Comparison of ENCODE assay signal across 1 cellular context in the genomic region with DNA sequence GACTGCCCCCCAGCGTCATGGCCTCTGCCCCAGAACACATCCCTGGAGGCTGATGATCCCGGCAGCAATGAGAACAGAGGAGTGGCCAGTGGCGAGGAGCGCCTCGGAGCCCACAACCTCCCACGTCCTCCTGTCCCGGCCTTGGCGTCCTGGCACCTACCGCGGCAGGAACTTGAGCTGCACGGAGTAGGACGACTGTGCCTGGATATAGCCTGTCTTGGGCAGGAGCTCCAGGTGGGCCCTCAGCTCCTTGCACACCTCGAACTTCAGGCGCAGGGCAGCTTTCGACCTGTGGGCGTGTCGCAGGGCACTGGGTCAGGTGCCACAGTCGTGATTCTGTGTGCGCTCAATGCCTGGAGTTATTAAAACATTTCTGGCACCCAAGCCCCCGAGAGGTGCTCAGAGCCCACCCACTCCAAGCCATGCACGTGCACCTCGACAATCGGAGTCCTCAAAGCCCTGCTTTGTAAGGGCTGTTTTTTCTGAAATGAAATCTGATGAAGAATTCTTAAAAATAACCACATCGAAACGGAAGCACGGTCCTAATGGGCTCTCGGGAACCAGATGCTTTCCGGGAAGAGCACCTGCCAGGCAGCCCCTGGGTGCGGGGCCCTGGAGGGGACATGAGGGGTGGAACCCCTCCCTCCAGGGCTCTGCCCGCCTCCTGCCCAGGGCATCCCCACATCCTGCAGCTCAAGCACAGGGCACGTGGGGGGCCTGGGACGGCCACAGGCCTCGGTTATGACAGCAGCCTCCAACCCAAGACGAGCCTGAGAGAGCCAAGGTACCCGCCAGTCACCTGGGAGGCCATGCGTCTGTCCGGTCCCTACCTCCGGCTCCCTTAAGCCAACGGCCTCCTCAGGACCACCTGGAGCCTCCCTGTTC.
TF ChIP-seq lines count a peak whose summit lies in the region.

No MANE protein-coding gene starts in this region.

TF ChIP-seq in H1, 55 proteins besides CTCF, POLR2A, EP300 and RAD21:
- TF ChIP-seq TAF1 (IDR thresholded peaks at IDR 0.05; ENCODE audit: low read depth, low read length) (no peak), RFX5 (IDR thresholded peaks at IDR 0.05; ENCODE audit: borderline replicate concordance, low read depth, low read length) (no peak), CTBP2 (IDR thresholded peaks at IDR 0.05; ENCODE audit: borderline replicate concordance, insufficient read depth, insufficient read length, low read length) (no peak), SP4 (IDR thresholded peaks at IDR 0.05; ENCODE audit: low read length) (no peak), NANOG (IDR thresholded peaks at IDR 0.05; ENCODE audit: insufficient read depth, low read depth, low read length, poor library complexity, severe bottlenecking) (no peak), CHD1 (IDR thresholded peaks at IDR 0.05; ENCODE audit: low read depth, low read length) (no peak), KDM4A (IDR thresholded peaks at IDR 0.05; ENCODE audit: low read depth, low read length, severe bottlenecking) (no peak), SP2 (IDR thresholded peaks at IDR 0.05; ENCODE audit: low read length) (no peak), TCF12 (IDR thresholded peaks at IDR 0.05; ENCODE audit: low read depth, low read length) (no peak), FOSL1 (IDR thresholded peaks at IDR 0.05; ENCODE audit: insufficient read depth, low read depth, low read length) (no peak), TAF7 (optimal IDR thresholded peaks at IDR 0.05; ENCODE audit: borderline replicate concordance, low read depth, low read length) (no peak), SIX5 (IDR thresholded peaks at IDR 0.05; ENCODE audit: low read depth, low read length) (no peak)
